In the genomic region with DNA sequence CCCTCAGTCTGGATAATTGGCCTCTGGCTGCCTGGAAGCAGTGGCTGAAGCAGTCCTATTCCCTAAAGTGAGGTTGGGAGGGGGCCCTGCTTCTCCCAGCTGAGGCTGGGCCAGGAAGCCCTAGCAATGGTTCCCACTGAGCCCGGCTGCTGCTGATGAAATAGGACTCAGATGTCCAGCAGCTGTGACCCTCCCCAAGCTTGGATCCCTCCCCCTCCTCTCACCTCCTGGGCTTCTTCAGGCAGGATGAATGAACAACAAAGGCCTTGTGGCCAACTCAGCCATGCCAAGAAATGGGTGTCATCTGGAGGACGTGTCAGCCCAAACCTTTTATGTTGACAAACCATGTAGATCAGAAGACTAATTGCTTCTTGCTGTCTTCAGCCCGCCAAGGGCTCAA, we compare ENCODE assay signal across 17 cellular contexts.
"Had no signal": no experiment of that assay in that cellular context is flagged by ENCODE, and none has a peak within 500 bp of the region (broad histone marks: within the 10 kb centered on the region; RNA-seq: fewer than 3 reads in every experiment).

No MANE protein-coding gene starts in this region.

- H3K9me3 ChIP-seq: psoas muscle, sigmoid colon, testis, upper lobe of right lung had no signal

- H3K27me3 Mint-ChIP-seq: stimulated activated naive CD8-positive, alpha-beta T cell treated with anti-CD3 and anti-CD28 coated beads, Interleukin-15, amount 100 ng/mL, for 72 hours had no signal

- H3K4me1 ChIP-seq: psoas muscle had no signal

- H3K27ac Mint-ChIP-seq: activated CD8-positive, alpha-beta T cell treated with anti-CD3 and anti-CD28 coated beads, Interleukin-2, amount 10 ng/mL, durations not matched to agents 7 days and 5 days; activated naive CD8-positive, alpha-beta T cell treated with anti-CD3 and anti-CD28 coated beads, Interleukin-2, amount 10 ng/mL, durations not matched to agents 7 days and 5 days had no signal

- ATAC-seq: activated CD8-positive, alpha-beta T cell treated with anti-CD3 and anti-CD28 coated beads, Interleukin-2, amount 10 ng/mL, durations not matched to agents 7 days and 5 days; naive thymus-derived CD4-positive, alpha-beta T cell; psoas muscle; stimulated activated naive CD8-positive, alpha-beta T cell treated with anti-CD3 and anti-CD28 coated beads, Interleukin-15, amount 100 ng/mL, for 72 hours; upper lobe of right lung had no signal

- H3K9me3 Mint-ChIP-seq: stimulated activated naive CD8-positive, alpha-beta T cell treated with anti-CD3 and anti-CD28 coated beads, Interleukin-15, amount 100 ng/mL, for 72 hours had no signal

- FAIRE-seq: bronchial epithelial cell had no signal

- H3K4me3 Mint-ChIP-seq: activated CD8-positive, alpha-beta T cell treated with anti-CD3 and anti-CD28 coated beads, Interleukin-2, amount 10 ng/mL, durations not matched to agents 7 days and 5 days; activated naive CD8-positive, alpha-beta T cell treated with anti-CD3 and anti-CD28 coated beads, Interleukin-2, amount 10 ng/mL, durations not matched to agents 7 days and 5 days; naive thymus-derived CD4-positive, alpha-beta T cell; stimulated activated naive CD8-positive, alpha-beta T cell treated with anti-CD3 and anti-CD28 coated beads, Interleukin-15, amount 100 ng/mL, for 72 hours had no signal

- H3K36me3 ChIP-seq: sigmoid colon, upper lobe of right lung had no signal

- H3K36me3 Mint-ChIP-seq: activated naive CD8-positive, alpha-beta T cell treated with anti-CD3 and anti-CD28 coated beads, Interleukin-2, amount 10 ng/mL, durations not matched to agents 7 days and 5 days had no signal

- H3K27me3 ChIP-seq: hepatocyte, sigmoid colon, testis, upper lobe of right lung had no signal

- H3K4me3 ChIP-seq: hepatocyte, lung, psoas muscle, sigmoid colon, testis, upper lobe of right lung had no signal

- H3K27ac ChIP-seq: hepatocyte, psoas muscle, sigmoid colon, testis, upper lobe of right lung had no signal

- DNase-seq: activated CD4-positive, CD25-positive, alpha-beta regulatory T cell treated with anti-CD3 and anti-CD28 coated beads, Interleukin-2, amount 50 U/mL, for 72 hours; activated CD8-positive, alpha-beta memory T cell treated with anti-CD3 and anti-CD28 coated beads, Interleukin-2, amount 50 U/mL, for 48 hours; activated CD8-positive, alpha-beta T cell treated with anti-CD3 and anti-CD28 coated beads, Interleukin-2, amount 10 ng/mL, durations not matched to agents 7 days and 5 days; activated naive CD8-positive, alpha-beta T cell treated with anti-CD3 and anti-CD28 coated beads, Interleukin-2, amount 10 ng/mL, durations not matched to agents 7 days and 5 days; anterior cingulate cortex; kidney glomerular epithelial cell; naive thymus-derived CD4-positive, alpha-beta T cell; psoas muscle; stimulated activated CD4-positive, alpha-beta T cell treated with anti-CD3 and anti-CD28 coated beads, Interleukin-12 subunit alpha, Interleukin-12 subunit beta, amount 100 ng/mL, for 4 hours; stimulated activated CD4-positive, alpha-beta T cell treated with anti-CD3 and anti-CD28 coated beads, Interleukin-2, amount 100 ng/mL, for 48 hours; stimulated activated naive CD8-positive, alpha-beta T cell treated with anti-CD3 and anti-CD28 coated beads, Interleukin-15, amount 100 ng/mL, for 72 hours; testis; upper lobe of right lung had no signal
